Comparison of ENCODE assay signal across 9 cellular contexts in the genomic region with DNA sequence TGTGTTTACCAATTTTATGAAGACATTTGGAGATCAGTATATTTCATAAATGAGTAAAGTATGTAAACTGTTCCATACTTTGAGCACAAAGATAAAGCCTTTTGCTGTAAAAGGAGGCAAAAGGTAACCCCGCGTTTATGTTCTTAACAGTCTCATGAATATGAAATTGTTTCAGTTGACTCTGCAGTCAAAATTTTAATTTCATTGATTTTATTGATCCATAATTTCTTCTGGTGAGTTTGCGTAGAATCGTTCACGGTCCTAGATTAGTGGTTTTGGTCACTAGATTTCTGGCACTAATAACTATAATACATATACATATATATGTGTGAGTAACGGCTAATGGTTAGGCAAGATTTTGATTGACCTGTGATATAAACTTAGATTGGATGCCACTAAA. TPM values are rescaled to one million over a fixed set of nuclear protein-coding genes. Genes with fewer than 3 reads are reported as not detected.
A peak's percentile ranks its signal among the peaks of the same experiment; 100 is the strongest.
DNase-seq lines count a peak whose midpoint lies in the region; TF ChIP-seq lines count a peak whose summit lies in the region.
"Had no signal": no experiment of that assay in that cellular context is flagged by ENCODE, and none has a peak within 500 bp of the region (broad histone marks: within the 10 kb centered on the region; RNA-seq: fewer than 3 reads in every experiment).

No MANE protein-coding gene starts in this region.

- H3K36me3 Mint-ChIP-seq in brain = no peaks in the 10 kb centered on the region
- no peaks in the 10 kb centered on the region for H3K36me3 Mint-ChIP-seq in mesothelial cell of epicardium
- H3K36me3 Mint-ChIP-seq: IgD-negative memory B cell had no signal

- CTCF ChIA-PET in BJ (lab: Yijun Ruan, JAX) = no interaction called here
- CTCF ChIA-PET in HEK293T (lab: Yijun Ruan, JAX) = no interaction called here

- no peaks in the 10 kb centered on the region for H3K27me3 ChIP-seq in BJ (ENCODE audit: control insufficient read depth, insufficient read depth, low read length)
- peaks cover 7% of the 10 kb centered on the region; the same call in 1 of the 2 replicates for H3K27me3 ChIP-seq in HUES64 (ENCODE audit: insufficient read depth, low read length)

- H3K9me3 Mint-ChIP-seq in brain = peaks cover 0 to 9% (median 0%) of the 10 kb centered on the region in 5 experiments
- H3K9me3 Mint-ChIP-seq in mesothelial cell of epicardium = peaks cover 15% of the 10 kb centered on the region

- H3K4me3 ChIP-seq in BJ (ENCODE audit: low read depth, low read length) (peak overlapping the region; percentile 73), HUES64 (ENCODE audit: low read length) (peak overlapping the region; percentile 88)

- H3K27ac Mint-ChIP-seq in brain = peak overlapping the region in 3 of 5 experiments; percentile 50 to 94 (median 51)
- H3K27ac Mint-ChIP-seq in mesothelial cell of epicardium = peak overlapping the region; percentile 97

- H3K4me1 ChIP-seq in HUES64 (ENCODE audit: insufficient read depth, low read length) = peaks cover 47% of the 10 kb centered on the region

- H3K27me3 Mint-ChIP-seq in brain (no peaks in the 10 kb centered on the region), mesothelial cell of epicardium (ENCODE audit: low read depth) (no peaks in the 10 kb centered on the region)
- H3K27me3 Mint-ChIP-seq: IgD-negative memory B cell had no signal

- H3K4me3 Mint-ChIP-seq in brain = peak overlapping the region; percentile 90 to 100 (median 91)
- H3K4me3 Mint-ChIP-seq in mesothelial cell of epicardium = peak overlapping the region; percentile 94

- DNase-seq in BJ (ENCODE audit: low read depth) (no peak), mesothelial cell of epicardium (ENCODE audit: low spot score in 2 of 2, unreplicated experiment in 2 of 2) (no peak), hepatic stellate cell (ENCODE audit: low spot score) (no peak), HEK293T (ENCODE audit: extremely low spot score) (no peak), NCI-H345 treated with DMSO at 0.1 percent for 48 hours (lab: John Stamatoyannopoulos, UW; ENCODE audit: unreplicated experiment) (no peak)
- DNase-seq in activated effector memory CD4-positive, alpha-beta T cell treated with Interleukin-2 at 50 U/mL for 16 hours = no peak

- H3K36me3 ChIP-seq in BJ (ENCODE audit: control insufficient read depth, insufficient read depth, low read length) = no peaks in the 10 kb centered on the region
- H3K36me3 ChIP-seq in HUES64 (ENCODE audit: insufficient read depth, low read length) = no peaks in the 10 kb centered on the region

- TF ChIP-seq CTCF in BJ (IDR thresholded peaks at IDR 0.05; ENCODE audit: insufficient read depth, low read depth, low read length) (no peak), brain (conservative IDR thresholded peaks at IDR 0.05) (no peak), mesothelial cell of epicardium (IDR thresholded peaks at IDR 0.05; ENCODE audit: unreplicated experiment) (no peak)

- POLR2A ChIA-PET in BJ (lab: Charles Lee) = no interaction called here
- POLR2A ChIA-PET in HEK293T (lab: Yijun Ruan, JAX) = no interaction called here

- no peaks in the 10 kb centered on the region for H3K9me3 ChIP-seq in HUES64 (ENCODE audit: insufficient read depth, low read depth, low read length)

- peaks cover 46% of the 10 kb centered on the region for H3K4me1 Mint-ChIP-seq in brain
- H3K4me1 Mint-ChIP-seq in mesothelial cell of epicardium = peaks cover 41% of the 10 kb centered on the region

- WGBS in HUES64 = 73% methylated on average over 1 of the region's 6 CpGs

- no peak overlapping the region for H3K27ac ChIP-seq in HUES64 (ENCODE audit: low read depth, low read length)

- H3K9ac ChIP-seq in HUES64 (ENCODE audit: low read depth, low read length) = peak overlapping the region; percentile 91; the same call in 1 of the 2 replicates

TF ChIP-seq in HEK293T, 16 proteins besides CTCF, POLR2A, EP300 and RAD21:
- TF ChIP-seq TARDBP (IDR thresholded peaks at IDR 0.05) (no peak), ELF4 (IDR thresholded peaks at IDR 0.05) (no peak), L3MBTL2 (conservative IDR thresholded peaks at IDR 0.05) (no peak), SUZ12 (IDR thresholded peaks at IDR 0.05) (no peak), NFRKB (IDR thresholded peaks at IDR 0.05) (no peak)

RNA-seq across cellular contexts. Expression of a gene that starts 1.9 kb away (rescaled TPM):
- polyA plus RNA-seq in BJ (2011; rRNA removed) = 9.1 and 14.3 TPM in 2 replicates
- 6.2 and 9.7 TPM in 2 replicates for polyA minus RNA-seq in BJ (2011; rRNA and poly(A)+ RNA removed)
- polyA plus RNA-seq in HUES64 (2013, experiment 1 of 2) = 25.1 TPM
- 26.2 TPM for polyA plus RNA-seq in HUES64 (2013, experiment 2 of 2)
- polyA plus RNA-seq in brain (ENCODE audit: insufficient read depth, low read depth, low replicate concordance) = 19.3 TPM
- 107 to 108 TPM (median 108 TPM) in 3 replicates for total RNA-seq in mesothelial cell of epicardium
